In genomic region chr16:4270091-4270490, GRCh38 we compare ENCODE assay signal across 17 cellular contexts. TPM values are rescaled to one million over a fixed set of nuclear protein-coding genes. Genes with fewer than 3 reads are reported as not detected.
DNase-seq lines count a peak whose midpoint lies in the region; ATAC-seq, FAIRE-seq and TF ChIP-seq lines count a peak whose summit lies in the region.
"Had no signal": no experiment of that assay in that cellular context is flagged by ENCODE, and none has a peak within 500 bp of the region (broad histone marks: within the 10 kb centered on the region; RNA-seq: fewer than 3 reads in every experiment).

No MANE protein-coding gene starts in this region.

- H3K9me1 ChIP-seq in K562 (ENCODE audit: control insufficient read depth, insufficient read depth, low read length), result no peaks in the 10 kb centered on the region

- intact Hi-C loops in K562 (cut with micrococcal nuclease), result no loop called here
- intact Hi-C loops in CD8-positive, alpha-beta T cell (cut with DNase I, micrococcal nuclease), result loop anchor here (5.0 to 10.0 kb wide), 6 partner anchors 153 to 868 kb away; partner anchors contain the start of genes ADCY9 (in 1 of the 2), CDIP1 (in 1 of the 2), UBALD1 (in 1 of the 2) and ZNF174 (in 1 of the 2)

- peak overlapping the region; percentile 96 for H3K27ac Mint-ChIP-seq in activated T-cell treated with anti-CD3 and anti-CD28 coated beads, Interleukin-2, amount 50 U/mL, for 24 hours
- H3K27ac Mint-ChIP-seq in progenitor cell of endocrine pancreas, result no peak overlapping the region
- H3K27ac Mint-ChIP-seq in CD8-positive, alpha-beta T cell, result no peak overlapping the region

- H3K4me1 ChIP-seq in NT2/D1 (ENCODE audit: insufficient read depth, insufficient read length), result peaks cover 3% of the 10 kb centered on the region
- H3K4me1 ChIP-seq in K562 (replicated peaks in 1 of 2; ENCODE audit: control insufficient read depth in 2 of 2, insufficient read depth in 2 of 2, low read length in 2 of 2), result peaks cover 17 to 36% of the 10 kb centered on the region in 2 experiments; a peak in 4 of 5 replicates
- H3K4me1 ChIP-seq in CD8-positive, alpha-beta T cell (ENCODE audit: insufficient read depth, low read length), result peaks cover 13% of the 10 kb centered on the region

- H3K4me3 Mint-ChIP-seq in activated T-cell treated with anti-CD3 and anti-CD28 coated beads, Interleukin-2, amount 50 U/mL, for 24 hours, result peak overlapping the region; percentile 90
- H3K4me3 Mint-ChIP-seq in progenitor cell of endocrine pancreas (ENCODE audit: low read depth), result peak overlapping the region; percentile 79
- H3K4me3 Mint-ChIP-seq in CD8-positive, alpha-beta T cell, result no peak overlapping the region

- H3K4me3 ChIP-seq in NT2/D1 (ENCODE audit: insufficient read length, low read depth), result no peak overlapping the region
- H3K4me3 ChIP-seq in K562, result no peak overlapping the region
- no peak overlapping the region for H3K4me3 ChIP-seq in CD8-positive, alpha-beta T cell (ENCODE audit: low read depth, low read length)
- H3K4me3 ChIP-seq: uterus had no signal

- no peak overlapping the region for H2AFZ ChIP-seq in K562 (ENCODE audit: low read depth, low read length)

- no peaks in the 10 kb centered on the region for H3K27me3 Mint-ChIP-seq in activated T-cell treated with anti-CD3 and anti-CD28 coated beads, Interleukin-2, amount 50 U/mL, for 24 hours
- H3K27me3 Mint-ChIP-seq in progenitor cell of endocrine pancreas, result no peaks in the 10 kb centered on the region
- H3K27me3 Mint-ChIP-seq in CD8-positive, alpha-beta T cell (ENCODE audit: low read depth), result no peaks in the 10 kb centered on the region

- no TSS peak for BruUV-seq in K562 (replicated peaks; lab: Mats Ljungman, UMichigan)

- H3K9me3 ChIP-seq in NT2/D1 (ENCODE audit: insufficient read depth, low read length) (no peaks in the 10 kb centered on the region), K562 (replicated peaks; ENCODE audit: control insufficient read depth, insufficient read depth, low read depth, low read length) (no peaks in the 10 kb centered on the region)
- no peaks in the 10 kb centered on the region for H3K9me3 ChIP-seq in CD8-positive, alpha-beta T cell (ENCODE audit: low read length)
- H3K9me3 ChIP-seq: heart left ventricle, uterus had no signal

- FAIRE-seq in K562 (lab: Jason Lieb, UNC), result no peak
- FAIRE-seq: GM19239, HTR-8/SVneo, TTC549 had no signal

- peaks cover 35% of the 10 kb centered on the region for H3K4me1 Mint-ChIP-seq in activated T-cell treated with anti-CD3 and anti-CD28 coated beads, Interleukin-2, amount 50 U/mL, for 24 hours (ENCODE audit: low read depth)
- peaks cover 2% of the 10 kb centered on the region for H3K4me1 Mint-ChIP-seq in progenitor cell of endocrine pancreas (ENCODE audit: low read depth)
- peaks cover 22% of the 10 kb centered on the region for H3K4me1 Mint-ChIP-seq in CD8-positive, alpha-beta T cell (ENCODE audit: low read depth)

- in situ Hi-C loops in K562 (cut with MboI), result loop anchor here (5.0 kb wide), 1 partner anchor 77 kb away; no protein-coding TSS in a partner anchor

- no peak for TF ChIP-seq RAD21 in K562 (CRISPR knock-in tag; conservative IDR thresholded peaks at IDR 0.05 in 1 of 2, IDR thresholded peaks at IDR 0.05 in 1 of 2)

- POLR2A ChIA-PET in K562 (lab: Yijun Ruan, JAX), result no interaction called here
- POLR2A ChIA-PET in CD8-positive, alpha-beta T cell (lab: Charles Lee), result interaction anchor here (0.7 kb wide), 1 partner anchor 18 kb away, joined by 5 read pairs; no protein-coding TSS in a partner anchor

- no peaks in the 10 kb centered on the region for H3K9me3 Mint-ChIP-seq in activated T-cell treated with anti-CD3 and anti-CD28 coated beads, Interleukin-2, amount 50 U/mL, for 24 hours
- no peaks in the 10 kb centered on the region for H3K9me3 Mint-ChIP-seq in progenitor cell of endocrine pancreas (ENCODE audit: low read depth)
- H3K9me3 Mint-ChIP-seq in CD8-positive, alpha-beta T cell, result no peaks in the 10 kb centered on the region

- CTCF ChIA-PET in K562 (lab: Yijun Ruan, JAX; ENCODE audit: low intra/inter-chr PET ratio), result no interaction called here
- CTCF ChIA-PET in CD8-positive, alpha-beta T cell (lab: Charles Lee), result interaction anchor here (0.9 to 4.9 kb wide), 5 partner anchors 8 to 19 kb away, joined by 3 to 30 read pairs (median 10); no protein-coding TSS in a partner anchor

- H3K36me3 ChIP-seq in NT2/D1 (ENCODE audit: insufficient read depth, insufficient read length, low read length) (peaks cover 18% of the 10 kb centered on the region), K562 (ENCODE audit: control insufficient read depth, insufficient read depth, low read length) (peaks cover 31% of the 10 kb centered on the region; the same call in 1 of the 3 replicates)
- no peaks in the 10 kb centered on the region for H3K36me3 ChIP-seq in CD8-positive, alpha-beta T cell (ENCODE audit: insufficient read depth, low read length)
- H3K36me3 ChIP-seq: heart left ventricle, uterus had no signal

- 96% methylated on average over 5 of the region's 5 CpGs for WGBS in K562 (ENCODE audit: insufficient coverage, low coverage, missing lambda C conversion rate)

- no peak for TF ChIP-seq POLR2A in K562 (conservative IDR thresholded peaks at IDR 0.05)

- H3K27me3 ChIP-seq in NT2/D1 (ENCODE audit: insufficient read depth, insufficient read length), result no peaks in the 10 kb centered on the region
- H3K27me3 ChIP-seq in K562 (ENCODE audit: control insufficient read depth in 2 of 2, insufficient read depth in 2 of 2, low read length in 2 of 2), result no peaks in the 10 kb centered on the region
- H3K27me3 ChIP-seq in CD8-positive, alpha-beta T cell (ENCODE audit: insufficient read depth, low read length), result no peaks in the 10 kb centered on the region
- H3K27me3 ChIP-seq: heart left ventricle, uterus had no signal

- no peak for DNase-seq in activated T-cell treated with anti-CD3 and anti-CD28 coated beads, Interleukin-2, amount 50 U/mL, for 24 hours
- no peak for DNase-seq in activated T-cell treated with anti-CD3 and anti-CD28 coated beads, Interleukin-2, amount 50 U/mL, for 48 hours
- DNase-seq in NT2/D1 (ENCODE audit: low read depth, low spot score), result no peak
- no peak for DNase-seq in K562 (ENCODE audit: extremely low read depth in 1 of 4, low spot score in 3 of 4)
- DNase-seq in progenitor cell of endocrine pancreas (ENCODE audit: low spot score, unreplicated experiment), result no peak
- DNase-seq in stimulated activated CD4-positive, alpha-beta T cell treated with anti-CD3 and anti-CD28 coated beads, Interleukin-4, amount 100 ng/mL, for 4 hours, result no peak
- DNase-seq in CD8-positive, alpha-beta T cell, result no peak
- DNase-seq: central memory CD4-positive, alpha-beta T cell; heart left ventricle; NCI-H446 treated with DMSO at 0.1 percent for 48 hours; uterus had no signal

- no peaks in the 10 kb centered on the region for H4K20me1 ChIP-seq in K562 (replicated peaks; ENCODE audit: control insufficient read depth, insufficient read depth, low read length)

- peaks cover 54% of the 10 kb centered on the region for H3K36me3 Mint-ChIP-seq in activated T-cell treated with anti-CD3 and anti-CD28 coated beads, Interleukin-2, amount 50 U/mL, for 24 hours (ENCODE audit: low read depth)
- peaks cover 4% of the 10 kb centered on the region for H3K36me3 Mint-ChIP-seq in progenitor cell of endocrine pancreas (ENCODE audit: insufficient read depth)
- peaks cover 11% of the 10 kb centered on the region for H3K36me3 Mint-ChIP-seq in CD8-positive, alpha-beta T cell

- peak overlapping the region; percentile 85 for H3K4me2 ChIP-seq in K562 (ENCODE audit: insufficient read depth, low read length)

- no peak for TF ChIP-seq EP300 in K562 (IDR thresholded peaks at IDR 0.05; ENCODE audit: low read length)

- H3K79me2 ChIP-seq in K562 (ENCODE audit: control insufficient read depth, insufficient read depth, low read length), result peaks cover 71% of the 10 kb centered on the region

- TF ChIP-seq CTCF in K562 (IDR thresholded peaks at IDR 0.05 in 2 of 3, conservative IDR thresholded peaks at IDR 0.05 in 1 of 3; ENCODE audit: insufficient read depth in 2 of 3, low read depth in 1 of 3, low read length in 3 of 3) (no peak), progenitor cell of endocrine pancreas (IDR thresholded peaks at IDR 0.05; ENCODE audit: unreplicated experiment) (no peak)
- TF ChIP-seq CTCF in CD8-positive, alpha-beta T cell (IDR thresholded peaks at IDR 0.05), result no peak

- no peak for ATAC-seq in K562
- ATAC-seq in HG03432 (IDR thresholded peaks at IDR 0.05; ENCODE audit: unreplicated experiment), result no peak
- ATAC-seq in CD8-positive, alpha-beta T cell, result no peak
- ATAC-seq: heart left ventricle had no signal

- no peak overlapping the region; the same call in 2 of the 3 replicates for H3K27ac ChIP-seq in K562 (ENCODE audit: extremely low read depth, low read depth, low read length)
- no peak overlapping the region for H3K27ac ChIP-seq in CD8-positive, alpha-beta T cell (ENCODE audit: low read depth, low read length)
- H3K27ac ChIP-seq: epithelial cell of prostate had no signal

- peak overlapping the region; percentile 98 for H3K9ac ChIP-seq in NT2/D1 (ENCODE audit: insufficient read length, low read depth)
- peak overlapping the region; percentile 95 to 97 for H3K9ac ChIP-seq in K562 (ENCODE audit: insufficient read depth in 1 of 2, low read depth in 2 of 2, low read length in 2 of 2)

RNA-seq across cellular contexts. Expression of gene TFAP4, which starts 2.7 kb away (rescaled TPM):
- 12.1 and 23.1 TPM in 2 replicates for total RNA-seq in K562 (2011; cell fraction: chromatin; rRNA removed; ENCODE audit: low replicate concordance)
- total RNA-seq in K562 (2011; cell fraction: nucleolus; rRNA removed), result 12.4 and 13.3 TPM in 2 replicates
- 11.0 and 16.1 TPM in 2 replicates for total RNA-seq in K562 (2011; cell fraction: nucleoplasm; rRNA removed)
- total RNA-seq in K562 (2014; rRNA removed) (27.7 and 28.8 TPM in 2 replicates), K562 (2014; rRNA removed; fragmentation: Illumina TruSeq; extraction: Trizol) (5.6 and 7.7 TPM in 2 replicates), K562 (2015; rRNA removed; fragmentation: Illumina TruSeq; extraction: Trizol) (16.2 and 16.9 TPM in 2 replicates), K562 (2021) (31.2 and 32.8 TPM in 2 replicates), progenitor cell of endocrine pancreas (22.9 and 29.0 TPM in 2 replicates)
- polyA plus RNA-seq in K562 (2011; rRNA removed) (8.5 and 15.3 TPM in 2 replicates), K562 (2014; fragmentation: Illumina TruSeq; extraction: Trizol) (10.6 and 13.6 TPM in 2 replicates), K562 (2014; fragmentation: Nextera tagmentation; extraction: Ambion mirVana) (under 1 TPM; 0.10 to 0.11 TPM), K562 (2014; rRNA removed) (19.8 and 22.6 TPM in 2 replicates)
- polyA plus RNA-seq in K562 (2011; cell fraction: cytosol; rRNA removed), result 8.1 and 15.3 TPM in 2 replicates
- 12.2 and 17.2 TPM in 2 replicates for polyA plus RNA-seq in K562 (2011; cell fraction: nucleus; rRNA removed)
- polyA plus RNA-seq in K562 (2012), result 15.9 and 19.7 TPM in 2 replicates
- polyA minus RNA-seq in K562 (2011; rRNA and poly(A)+ RNA removed), result 14.2 and 15.3 TPM in 2 replicates
- 15.2 and 18.3 TPM in 2 replicates for polyA minus RNA-seq in K562 (2011; cell fraction: cytosol; rRNA and poly(A)+ RNA removed)
- polyA minus RNA-seq in K562 (2011; cell fraction: nucleus; rRNA and poly(A)+ RNA removed), result 5.0 and 8.7 TPM in 2 replicates
- total RNA-seq in CD8-positive, alpha-beta T cell, result 1 to 10 TPM; 8.5 to 9.8 TPM

RNA-seq across cellular contexts. Expression of gene SRL, which starts 28.2 kb away (rescaled TPM):
- not detected in 2 replicates for total RNA-seq in K562 (2011; cell fraction: chromatin; rRNA removed; ENCODE audit: low replicate concordance)
- not detected in 2 replicates for total RNA-seq in K562 (2011; cell fraction: nucleolus; rRNA removed)
- total RNA-seq in K562 (2011; cell fraction: nucleoplasm; rRNA removed), result not detected in 2 replicates
- total RNA-seq in K562 (2014; rRNA removed), result not detected in 2 replicates
- not detected in 2 replicates for total RNA-seq in K562 (2014; rRNA removed; fragmentation: Illumina TruSeq; extraction: Trizol)
- total RNA-seq in K562 (2015; rRNA removed; fragmentation: Illumina TruSeq; extraction: Trizol), result not detected in 2 replicates
- total RNA-seq in K562 (2021), result not detected in 2 replicates
- 0.01 TPM in 1 of 2 replicates, not detected in the other for polyA plus RNA-seq in K562 (2011; rRNA removed)
- polyA plus RNA-seq in K562 (2011; cell fraction: cytosol; rRNA removed), result 0.01 and 0.03 TPM in 2 replicates
- not detected in 2 replicates for polyA plus RNA-seq in K562 (2011; cell fraction: nucleus; rRNA removed)
- not detected in 2 replicates for polyA plus RNA-seq in K562 (2012)
- not detected in 2 replicates for polyA plus RNA-seq in K562 (2014; fragmentation: Illumina TruSeq; extraction: Trizol)
- polyA plus RNA-seq in K562 (2014; fragmentation: Nextera tagmentation; extraction: Ambion mirVana), result not detected
- polyA plus RNA-seq in K562 (2014; rRNA removed), result not detected in 2 replicates
- not detected in 2 replicates for polyA minus RNA-seq in K562 (2011; rRNA and poly(A)+ RNA removed)
- polyA minus RNA-seq in K562 (2011; cell fraction: cytosol; rRNA and poly(A)+ RNA removed), result not detected in 2 replicates
- polyA minus RNA-seq in K562 (2011; cell fraction: nucleus; rRNA and poly(A)+ RNA removed), result not detected in 2 replicates
- total RNA-seq in progenitor cell of endocrine pancreas, result 0.09 TPM in 1 of 2 replicates, not detected in the other
- total RNA-seq in CD8-positive, alpha-beta T cell, result not detected
- total RNA-seq: H4 had no signal

RNA-seq across cellular contexts. Expression of gene GLIS2, which starts 45.8 kb away (rescaled TPM):
- 2.1 and 6.1 TPM in 2 replicates for total RNA-seq in K562 (2011; cell fraction: chromatin; rRNA removed; ENCODE audit: low replicate concordance)
- 3.8 and 4.2 TPM in 2 replicates for total RNA-seq in K562 (2011; cell fraction: nucleolus; rRNA removed)
- total RNA-seq in K562 (2011; cell fraction: nucleoplasm; rRNA removed), result 2.9 and 3.6 TPM in 2 replicates
- total RNA-seq in K562 (2014; rRNA removed) (0.91 and 1.4 TPM in 2 replicates), K562 (2014; rRNA removed; fragmentation: Illumina TruSeq; extraction: Trizol) (0.10 and 0.11 TPM in 2 replicates), K562 (2015; rRNA removed; fragmentation: Illumina TruSeq; extraction: Trizol) (0.33 and 0.68 TPM in 2 replicates), K562 (2021) (7.6 and 9.0 TPM in 2 replicates), progenitor cell of endocrine pancreas (22.2 and 23.2 TPM in 2 replicates)
- polyA plus RNA-seq in K562 (2011; rRNA removed) (0.57 and 1.0 TPM in 2 replicates), K562 (2014; fragmentation: Illumina TruSeq; extraction: Trizol) (2.2 and 5.8 TPM in 2 replicates), K562 (2014; fragmentation: Nextera tagmentation; extraction: Ambion mirVana) (under 1 TPM; 0.10 to 0.25 TPM), K562 (2014; rRNA removed) (2.3 and 2.9 TPM in 2 replicates)
- 1.0 and 2.2 TPM in 2 replicates for polyA plus RNA-seq in K562 (2011; cell fraction: cytosol; rRNA removed)
- 2.8 and 4.9 TPM in 2 replicates for polyA plus RNA-seq in K562 (2011; cell fraction: nucleus; rRNA removed)
- 6.8 and 7.9 TPM in 2 replicates for polyA plus RNA-seq in K562 (2012)
- 0.27 and 0.32 TPM in 2 replicates for polyA minus RNA-seq in K562 (2011; rRNA and poly(A)+ RNA removed)
- 3.3 and 4.6 TPM in 2 replicates for polyA minus RNA-seq in K562 (2011; cell fraction: cytosol; rRNA and poly(A)+ RNA removed)
- 1.00 and 1.1 TPM in 2 replicates for polyA minus RNA-seq in K562 (2011; cell fraction: nucleus; rRNA and poly(A)+ RNA removed)
- total RNA-seq in CD8-positive, alpha-beta T cell, result not detected
